Comparison of ENCODE assay signal across 8 cellular contexts in genomic region chr19:11346104-11346940, GRCh38. TPM values are rescaled to one million over a fixed set of nuclear protein-coding genes. Genes with fewer than 3 reads are reported as not detected.
A peak's percentile ranks its signal among the peaks of the same experiment; 100 is the strongest.
DNase-seq lines count a peak whose midpoint lies in the region; ATAC-seq and TF ChIP-seq lines count a peak whose summit lies in the region.

A gene with protein sequence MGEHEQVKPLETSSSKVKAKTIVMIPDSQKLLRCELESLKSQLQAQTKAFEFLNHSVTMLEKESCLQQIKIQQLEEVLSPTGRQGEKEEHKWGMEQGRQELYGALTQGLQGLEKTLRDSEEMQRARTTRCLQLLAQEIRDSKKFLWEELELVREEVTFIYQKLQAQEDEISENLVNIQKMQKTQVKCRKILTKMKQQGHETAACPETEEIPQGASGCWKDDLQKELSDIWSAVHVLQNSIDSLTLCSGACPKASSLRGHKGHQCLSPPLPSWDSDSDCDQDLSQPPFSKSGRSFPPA (plus strand): TSS chr19:11346519. CDS start chr19:11346607, 88 bp downstream.
Gene TMEM205, minus strand, starts transcription at chr19:11346268. Its CDS starts 649 bp downstream, at chr19:11345619.

- DNase-seq in DMS79 treated with DMSO at 0.1 percent for 48 hours (lab: John Stamatoyannopoulos, UW) (peak; percentile 98), KG1 (lab: John Stamatoyannopoulos, UW) (peak; percentile 99), Peyer's patch (peak; percentile 97 to 99 (median 98))
- DNase-seq in activated T-cell treated with anti-CD3 and anti-CD28 coated beads, Interleukin-2, amount 50 U/mL, for 48 hours: peak; percentile 98
- peak; percentile 96 for DNase-seq in stimulated activated CD8-positive, alpha-beta memory T cell treated with anti-CD3 and anti-CD28 coated beads, Interleukin-7, amount 100 ng/mL, for 24 hours (ENCODE audit: low read depth)

- peak; percentile 80 for ATAC-seq in GM21723 (IDR thresholded peaks at IDR 0.05; ENCODE audit: unreplicated experiment)
- ATAC-seq in esophagus mucosa: peak; percentile 94

- H3K4me1 ChIP-seq in Peyer's patch: peaks cover 4 to 29% (median 11%) of the 10 kb centered on the region in 4 donors
- peaks cover 24% of the 10 kb centered on the region for H3K4me1 ChIP-seq in muscle layer of colon (ENCODE audit: insufficient read depth, low read length)

- H3K36me3 ChIP-seq in Peyer's patch (no peaks in the 10 kb centered on the region), muscle layer of colon (ENCODE audit: insufficient read depth, low read length) (peaks cover 13% of the 10 kb centered on the region)

- TF ChIP-seq CTCF in Peyer's patch (IDR thresholded peaks at IDR 0.05): peak in 1 of 6 experiments; percentile 5

- H3K27ac ChIP-seq in Peyer's patch: peak within 1 kb of the TSS; percentile 73 to 83 (median 78)
- H3K27ac ChIP-seq in muscle layer of colon (ENCODE audit: low read depth, low read length): peak within 1 kb of the TSS; percentile 91

- H3K9me3 ChIP-seq in Peyer's patch (no peaks in the 10 kb centered on the region), muscle layer of colon (ENCODE audit: low read length) (no peaks in the 10 kb centered on the region)

- H3K27me3 ChIP-seq in Peyer's patch (no peaks in the 10 kb centered on the region), muscle layer of colon (ENCODE audit: control insufficient read depth in 1 of 2, insufficient read depth in 2 of 2, low read length in 2 of 2) (no peaks in the 10 kb centered on the region)

- TF ChIP-seq POLR2A in Peyer's patch (IDR thresholded peaks at IDR 0.05): peak; percentile 60 to 78

- H3K9ac ChIP-seq in muscle layer of colon (ENCODE audit: low read length): peak within 1 kb of the TSS; percentile 87

- peak within 1 kb of the TSS; percentile 67 to 83 (median 74) for H3K4me3 ChIP-seq in Peyer's patch
- H3K4me3 ChIP-seq in muscle layer of colon (ENCODE audit: low read depth in 1 of 2, low read length in 2 of 2): peak within 1 kb of the TSS; percentile 65 to 73

RNA-seq across cellular contexts. Expression of the first gene that starts in this region (rescaled TPM):
- total RNA-seq in Peyer's patch (100 to 1,000 TPM in 1 of 4 donors, 10 to 100 TPM in 3; 25.6 to 157 (median 65.6) TPM), esophagus mucosa (7.4 TPM)

RNA-seq across cellular contexts. Expression of gene TMEM205, which starts in this region (rescaled TPM):
- total RNA-seq in Peyer's patch (100 to 1,000 TPM in 3 of 4 donors, 10 to 100 TPM in 1; 77.6 to 212 (median 168) TPM), esophagus mucosa (45.1 TPM)

Comparison
In these comparisons a context has a peak if more than half of its experiments do, and no peak if none do; other contexts are left out.
1. Peak in every context shown above with its lines: DNase-seq, ATAC-seq, H3K4me3 ChIP-seq and H3K27ac ChIP-seq.